In genomic region chr4:136357556-136357955, GRCh38 we compare ENCODE assay signal across 27 cellular contexts.
DNase-seq lines count a peak whose midpoint lies in the region; ATAC-seq, FAIRE-seq and TF ChIP-seq lines count a peak whose summit lies in the region.
"Had no signal": no experiment of that assay in that cellular context is flagged by ENCODE, and none has a peak within 500 bp of the region (broad histone marks: within the 10 kb centered on the region; RNA-seq: fewer than 3 reads in every experiment).

No MANE protein-coding gene starts in this region.

- H3K9ac ChIP-seq in SK-N-SH (no peak overlapping the region), K562 (ENCODE audit: insufficient read depth in 1 of 2, low read depth in 2 of 2, low read length in 2 of 2) (no peak overlapping the region), endothelial cell of umbilical vein (replicated peaks; ENCODE audit: extremely low read depth, insufficient read depth, low read length) (no peak overlapping the region)
- H3K9ac ChIP-seq: BLaER1 treated with 17β-estradiol and CSF1 and Interleukin-3, amounts not matched to agents 10 nM and 100 nM had no signal

- H3F3A ChIP-seq in SK-N-SH (replicated peaks; ENCODE audit: insufficient read depth) = no peaks in the 10 kb centered on the region

- ATAC-seq in SK-N-SH treated with all-trans-retinoic acid at 6 μM for 48 hours (no peak), K562 (no peak)
- ATAC-seq: A549, GM12878 had no signal

- no peaks in the 10 kb centered on the region for H3K36me3 Mint-ChIP-seq in progenitor cell of endocrine pancreas (ENCODE audit: insufficient read depth)
- H3K36me3 Mint-ChIP-seq: CD14-positive monocyte; CD8-positive, alpha-beta memory T cell had no signal

- TF ChIP-seq EP300 in SK-N-SH (IDR thresholded peaks at IDR 0.05; ENCODE audit: borderline replicate concordance in 1 of 2, low read depth in 1 of 2, low read length in 1 of 2) = no peak
- TF ChIP-seq EP300 in Ishikawa (IDR thresholded peaks at IDR 0.05; ENCODE audit: borderline replicate concordance) = no peak
- no peak for TF ChIP-seq EP300 in K562 (IDR thresholded peaks at IDR 0.05; ENCODE audit: low read length)

- H3K9me3 Mint-ChIP-seq in progenitor cell of endocrine pancreas (ENCODE audit: low read depth) = no peaks in the 10 kb centered on the region

- H3K27ac ChIP-seq in SK-N-SH (ENCODE audit: low read depth in 2 of 2, low read length in 1 of 2) (no peak overlapping the region), K562 (ENCODE audit: extremely low read depth, low read depth, low read length) (no peak overlapping the region), endothelial cell of umbilical vein (ENCODE audit: insufficient read depth, low read depth, low read length) (no peak overlapping the region)
- H3K27ac ChIP-seq: A549; BLaER1 treated with 17β-estradiol and CSF1 and Interleukin-3, amounts not matched to agents 10 nM and 100 nM had no signal

- no peaks in the 10 kb centered on the region for H3K9me2 ChIP-seq in SK-N-SH

- TF ChIP-seq RAD21 in SK-N-SH (IDR thresholded peaks at IDR 0.05; ENCODE audit: low read length) (no peak), Ishikawa (IDR thresholded peaks at IDR 0.05; ENCODE audit: low read depth) (no peak), K562 (CRISPR knock-in tag; conservative IDR thresholded peaks at IDR 0.05 in 1 of 2, IDR thresholded peaks at IDR 0.05 in 1 of 2) (no peak)

- no peaks in the 10 kb centered on the region for H3K36me3 ChIP-seq in SK-N-SH (replicated peaks in 1 of 2; ENCODE audit: control insufficient read depth in 1 of 2, insufficient read depth in 2 of 2, low read length in 1 of 2)
- H3K36me3 ChIP-seq in K562 (ENCODE audit: control insufficient read depth, insufficient read depth, low read length) = no peaks in the 10 kb centered on the region
- H3K36me3 ChIP-seq in endothelial cell of umbilical vein (ENCODE audit: control insufficient read depth in 2 of 2, extremely low read depth in 1 of 2, insufficient read depth in 2 of 2, low read length in 2 of 2) = no peaks in the 10 kb centered on the region
- H3K36me3 ChIP-seq: BE2C; BLaER1 treated with 17β-estradiol and CSF1 and Interleukin-3, amounts not matched to agents 10 nM and 100 nM; HAP-1 had no signal

- no peak overlapping the region for H3K27ac Mint-ChIP-seq in progenitor cell of endocrine pancreas
- H3K27ac Mint-ChIP-seq: CD14-positive monocyte; CD4-positive, alpha-beta T cell; CD8-positive, alpha-beta memory T cell; HFFc6 had no signal

- H2AFZ ChIP-seq in SK-N-SH (ENCODE audit: low read depth) = no peak overlapping the region
- no peak overlapping the region for H2AFZ ChIP-seq in K562 (ENCODE audit: low read depth, low read length)
- no peak overlapping the region for H2AFZ ChIP-seq in endothelial cell of umbilical vein (ENCODE audit: low read depth, low read length)

- CTCF ChIA-PET in SK-N-SH (lab: Yijun Ruan, JAX) (no interaction called here), K562 (lab: Yijun Ruan, JAX; ENCODE audit: low intra/inter-chr PET ratio) (no interaction called here), endothelial cell of umbilical vein (lab: Charles Lee) (interaction anchor here (1.1 kb wide), 1 partner anchor 29 kb away, joined by 3 read pairs; no protein-coding TSS in a partner anchor)

- H3K9me1 ChIP-seq in K562 (ENCODE audit: control insufficient read depth, insufficient read depth, low read length) (no peaks in the 10 kb centered on the region), endothelial cell of umbilical vein (replicated peaks; ENCODE audit: control insufficient read depth, extremely low read depth, insufficient read depth, low read length) (no peaks in the 10 kb centered on the region)

- no peaks in the 10 kb centered on the region for H3K4me1 Mint-ChIP-seq in progenitor cell of endocrine pancreas (ENCODE audit: low read depth)
- H3K4me1 Mint-ChIP-seq: CD14-positive monocyte; CD8-positive, alpha-beta memory T cell had no signal

- TF ChIP-seq CTCF in SK-N-SH (IDR thresholded peaks at IDR 0.05) (no peak), K562 (IDR thresholded peaks at IDR 0.05 in 2 of 3, conservative IDR thresholded peaks at IDR 0.05 in 1 of 3; ENCODE audit: insufficient read depth in 2 of 3, low read depth in 1 of 3, low read length in 3 of 3) (no peak), endothelial cell of umbilical vein (IDR thresholded peaks at IDR 0.05; ENCODE audit: extremely low read depth in 1 of 2, insufficient read depth in 1 of 2, low read depth in 1 of 2, low read length in 2 of 2) (no peak), progenitor cell of endocrine pancreas (IDR thresholded peaks at IDR 0.05; ENCODE audit: unreplicated experiment) (no peak)

- BruUV-seq in K562 (replicated peaks; lab: Mats Ljungman, UMichigan) (no TSS peak), endothelial cell of umbilical vein (replicated peaks; lab: Mats Ljungman, UMichigan) (no TSS peak)

- H3K79me2 ChIP-seq in SK-N-SH (ENCODE audit: insufficient read depth) (no peaks in the 10 kb centered on the region), K562 (ENCODE audit: control insufficient read depth, insufficient read depth, low read length) (no peaks in the 10 kb centered on the region), endothelial cell of umbilical vein (ENCODE audit: control insufficient read depth, insufficient read depth, low read length) (no peaks in the 10 kb centered on the region)

- H3K27me3 ChIP-seq in SK-N-SH (ENCODE audit: insufficient read depth) = no peaks in the 10 kb centered on the region
- no peaks in the 10 kb centered on the region for H3K27me3 ChIP-seq in K562 (ENCODE audit: control insufficient read depth in 2 of 2, insufficient read depth in 2 of 2, low read length in 2 of 2)
- no peaks in the 10 kb centered on the region for H3K27me3 ChIP-seq in endothelial cell of umbilical vein (ENCODE audit: control insufficient read depth in 2 of 2, insufficient read depth in 2 of 2, low read length in 2 of 2)
- H3K27me3 ChIP-seq: BE2C; BLaER1 treated with 17β-estradiol and CSF1 and Interleukin-3, amounts not matched to agents 10 nM and 100 nM had no signal

- DNase-seq in SK-N-SH (no peak), K562 (ENCODE audit: extremely low read depth in 1 of 4, low spot score in 3 of 4) (no peak), endothelial cell of umbilical vein (ENCODE audit: low read depth, low spot score) (peak; percentile 18), progenitor cell of endocrine pancreas (ENCODE audit: low spot score, unreplicated experiment) (no peak), NOMO-1 treated with DMSO at 0.1 percent for 48 hours (lab: John Stamatoyannopoulos, UW; ENCODE audit: unreplicated experiment) (no peak)
- no peak for DNase-seq in NK-92 treated with Interleukin-12 subunit alpha and Interleukin-12 subunit beta, amount 100 ng/mL, for 24 hours (lab: John Stamatoyannopoulos, UW)
- DNase-seq: 8988T; ACHN; AML-193; BE2C; CD4-positive, alpha-beta T cell; CD8-positive, alpha-beta memory T cell; DMS153; DND-41; GDM1; GOT3; HFFc6 had no signal

- intact Hi-C loops in K562 (cut with micrococcal nuclease) (no loop called here), endothelial cell of umbilical vein (cut with micrococcal nuclease) (no loop called here)

- dilution Hi-C loops in endothelial cell of umbilical vein (cut with MboI; ENCODE audit: extremely low pct_ligation_motif_present, low sequenced_read_pairs) = no loop called here

- in situ Hi-C loops in K562 (cut with MboI) = no loop called here

- no peak overlapping the region for H3K4me2 ChIP-seq in SK-N-SH
- H3K4me2 ChIP-seq in K562 (ENCODE audit: insufficient read depth, low read length) = no peak overlapping the region
- H3K4me2 ChIP-seq in endothelial cell of umbilical vein (ENCODE audit: insufficient read depth, low read length) = no peak overlapping the region
- H3K4me2 ChIP-seq: A549; BLaER1 treated with 17β-estradiol and CSF1 and Interleukin-3, amounts not matched to agents 10 nM and 100 nM had no signal

- TF ChIP-seq POLR2A in K562 (conservative IDR thresholded peaks at IDR 0.05) = no peak
- no peak for TF ChIP-seq POLR2A in endothelial cell of umbilical vein (IDR thresholded peaks at IDR 0.05; ENCODE audit: low read depth, low read length)

- H3K4me3 ChIP-seq in SK-N-SH (ENCODE audit: low read depth in 2 of 2, low read length in 1 of 2) = no peak overlapping the region
- no peak overlapping the region for H3K4me3 ChIP-seq in K562
- H3K4me3 ChIP-seq in endothelial cell of umbilical vein (replicated peaks in 1 of 3; ENCODE audit: insufficient read depth in 1 of 3, low read depth in 1 of 3, low read length in 3 of 3) = no peak overlapping the region
- H3K4me3 ChIP-seq: A549; BLaER1 treated with 17β-estradiol and CSF1 and Interleukin-3, amounts not matched to agents 10 nM and 100 nM; GM12878; HAP-1 had no signal

- H4K20me1 ChIP-seq in SK-N-SH (ENCODE audit: insufficient read depth) (no peaks in the 10 kb centered on the region), K562 (replicated peaks; ENCODE audit: control insufficient read depth, insufficient read depth, low read length) (no peaks in the 10 kb centered on the region), endothelial cell of umbilical vein (replicated peaks; ENCODE audit: control insufficient read depth, extremely low read depth, insufficient read depth, low read length) (no peaks in the 10 kb centered on the region)
- H4K20me1 ChIP-seq: BLaER1 treated with 17β-estradiol and CSF1 and Interleukin-3, amounts not matched to agents 10 nM and 100 nM had no signal

- no peaks in the 10 kb centered on the region for H3K27me3 Mint-ChIP-seq in progenitor cell of endocrine pancreas
- H3K27me3 Mint-ChIP-seq: CD4-positive, alpha-beta T cell; CD8-positive, alpha-beta memory T cell had no signal

- FAIRE-seq in K562 (lab: Jason Lieb, UNC) = no peak
- no peak for FAIRE-seq in endothelial cell of umbilical vein (lab: Jason Lieb, UNC)
- FAIRE-seq: A549, D721Med, GM12878, GM18507, H54 had no signal

- H3K4me1 ChIP-seq in SK-N-SH (ENCODE audit: control insufficient read depth in 1 of 2, insufficient read depth in 2 of 2, low read depth in 1 of 2, low read length in 1 of 2) (no peaks in the 10 kb centered on the region; a peak in 1 of 4 replicates), K562 (replicated peaks in 1 of 2; ENCODE audit: control insufficient read depth in 2 of 2, insufficient read depth in 2 of 2, low read length in 2 of 2) (no peaks in the 10 kb centered on the region), endothelial cell of umbilical vein (ENCODE audit: control insufficient read depth, extremely low read depth, insufficient read depth, low read length) (no peaks in the 10 kb centered on the region)
- H3K4me1 ChIP-seq: A549; BE2C; BLaER1 treated with 17β-estradiol and CSF1 and Interleukin-3, amounts not matched to agents 10 nM and 100 nM; HAP-1 had no signal

- H3K9me3 ChIP-seq in SK-N-SH (no peaks in the 10 kb centered on the region), K562 (replicated peaks; ENCODE audit: control insufficient read depth, insufficient read depth, low read depth, low read length) (no peaks in the 10 kb centered on the region), endothelial cell of umbilical vein (replicated peaks; ENCODE audit: control insufficient read depth, insufficient read depth, low read length) (no peaks in the 10 kb centered on the region)
- H3K9me3 ChIP-seq: A549; BE2C; BLaER1 treated with 17β-estradiol and CSF1 and Interleukin-3, amounts not matched to agents 10 nM and 100 nM; HAP-1 had no signal

- POLR2A ChIA-PET in SK-N-SH (lab: Yijun Ruan, JAX) (no interaction called here), K562 (lab: Yijun Ruan, JAX) (no interaction called here), endothelial cell of umbilical vein (lab: Charles Lee) (no interaction called here)

- no peak overlapping the region for H3K4me3 Mint-ChIP-seq in progenitor cell of endocrine pancreas (ENCODE audit: low read depth)
- H3K4me3 Mint-ChIP-seq: CD14-positive monocyte; CD4-positive, alpha-beta T cell; CD8-positive, alpha-beta memory T cell; HFFc6 had no signal
